ENCODE assay signal across 15 cellular contexts in genomic region chr20:38164069-38164468, GRCh38. TPM values are rescaled to one million over a fixed set of nuclear protein-coding genes. Genes with fewer than 3 reads are reported as not detected.
DNase-seq lines count a peak whose midpoint lies in the region; ATAC-seq and TF ChIP-seq lines count a peak whose summit lies in the region.
"Had no signal": no experiment of that assay in that cellular context is flagged by ENCODE, and none has a peak within 500 bp of the region (broad histone marks: within the 10 kb centered on the region; RNA-seq: fewer than 3 reads in every experiment).

No MANE protein-coding gene starts in this region.

- H3K9me3 Mint-ChIP-seq in endodermal cell, result no peaks in the 10 kb centered on the region
- H3K9me3 Mint-ChIP-seq: CD8-positive, alpha-beta T cell; T-helper 2 cell treated with Interferon-gamma antibody and Interleukin-4, amounts not matched to agents 5 μg/mL and 100 μg/mL, for 36 hours had no signal

- H3K4me3 ChIP-seq in RWPE2 (ENCODE audit: severe bottlenecking) (no peak overlapping the region), epithelial cell of proximal tubule (ENCODE audit: low read depth, low read length) (peak overlapping the region; percentile 85), mesodermal cell (ENCODE audit: extremely low read depth, insufficient read depth, low read length, poor library complexity, severe bottlenecking) (peak overlapping the region; percentile 33), tibial artery (peak overlapping the region; percentile 66 to 69), endodermal cell (ENCODE audit: low read length) (no peak overlapping the region)

- no peaks in the 10 kb centered on the region for H3K36me3 Mint-ChIP-seq in endodermal cell (ENCODE audit: low read depth)
- H3K36me3 Mint-ChIP-seq: CD8-positive, alpha-beta T cell had no signal

- WGBS in mesodermal cell (ENCODE audit: insufficient coverage in 2 of 2), 2 experiments, result 94 to 95% methylated on average over 4 of the region's 5 CpGs
- 91% methylated on average over 5 of the region's 5 CpGs; no CpG with 5 or more reads in 1 of the 2 experiments for WGBS in endodermal cell (ENCODE audit: insufficient coverage in 1 of 2, insufficient read length in 1 of 2), 2 experiments

- no peaks in the 10 kb centered on the region for H3K9me3 ChIP-seq in RWPE2 (ENCODE audit: severe bottlenecking)
- no peaks in the 10 kb centered on the region for H3K9me3 ChIP-seq in mesodermal cell (ENCODE audit: control insufficient read depth, low read length)
- no peaks in the 10 kb centered on the region for H3K9me3 ChIP-seq in tibial artery
- no peaks in the 10 kb centered on the region for H3K9me3 ChIP-seq in endodermal cell (ENCODE audit: control insufficient read depth, low read length)

- no peak overlapping the region for H3K27ac Mint-ChIP-seq in endodermal cell
- H3K27ac Mint-ChIP-seq: CD8-positive, alpha-beta T cell; progenitor cell of endocrine pancreas; T-helper 2 cell treated with Interferon-gamma antibody and Interleukin-4, amounts not matched to agents 5 μg/mL and 100 μg/mL, for 36 hours had no signal

- H3K27me3 ChIP-seq in RWPE2 (ENCODE audit: insufficient read depth, poor library complexity, severe bottlenecking) (no peaks in the 10 kb centered on the region), tibial artery (no peaks in the 10 kb centered on the region), endodermal cell (ENCODE audit: control insufficient read depth, insufficient read depth, low read length, poor library complexity, severe bottlenecking) (peaks cover 5% of the 10 kb centered on the region)

- no peak overlapping the region for H3K4me3 Mint-ChIP-seq in endodermal cell
- H3K4me3 Mint-ChIP-seq: CD8-positive, alpha-beta T cell; T-helper 2 cell treated with Interferon-gamma antibody and Interleukin-4, amounts not matched to agents 5 μg/mL and 100 μg/mL, for 36 hours had no signal

- H3K4me1 ChIP-seq in RWPE2 (ENCODE audit: insufficient read depth, poor library complexity, severe bottlenecking) (peaks cover 37% of the 10 kb centered on the region), mesodermal cell (ENCODE audit: control insufficient read depth, insufficient read depth, low read length, poor library complexity, severe bottlenecking) (peaks cover 43% of the 10 kb centered on the region), tibial artery (peaks cover 4 to 93% (median 65%) of the 10 kb centered on the region in 4 donors), endodermal cell (ENCODE audit: control insufficient read depth, insufficient read depth, low read length) (no peaks in the 10 kb centered on the region)

- DNase-seq in RWPE2 (ENCODE audit: low spot score) (peak; percentile 84), epithelial cell of proximal tubule (ENCODE audit: low read depth) (no peak), tibial artery (peak; percentile 20 to 65), endodermal cell (no peak)
- DNase-seq: CD8-positive, alpha-beta T cell; GF-D8; midbrain; NCI-H1092 treated with DMSO at 0.1 percent for 48 hours; NCI-H446 treated with DMSO at 0.1 percent for 48 hours; stimulated activated CD4-positive, alpha-beta T cell treated with anti-CD3 and anti-CD28 coated beads, Interleukin-4, amount 100 ng/mL, for 4 hours had no signal

- no peak overlapping the region for H3K9ac ChIP-seq in endodermal cell (ENCODE audit: extremely low read depth, low read length, poor library complexity, severe bottlenecking)

- ATAC-seq in RWPE2 (ENCODE audit: low read depth), result no peak
- no peak for ATAC-seq in GM21619 (IDR thresholded peaks at IDR 0.05; ENCODE audit: unreplicated experiment)
- no peak for ATAC-seq in GM18870 (IDR thresholded peaks at IDR 0.05; ENCODE audit: unreplicated experiment)
- ATAC-seq: CD8-positive, alpha-beta T cell had no signal

- no peaks in the 10 kb centered on the region for H3K4me1 Mint-ChIP-seq in endodermal cell

- intact Hi-C loops in tibial artery (cut with DNase I; ENCODE audit: low total_unique reads), result no loop called here

- peak overlapping the region; percentile 97 for H3K27ac ChIP-seq in RWPE2 (ENCODE audit: poor library complexity, severe bottlenecking)
- H3K27ac ChIP-seq in mesodermal cell (ENCODE audit: low read depth, low read length, severe bottlenecking), result no peak overlapping the region
- peak overlapping the region; percentile 84 to 89 for H3K27ac ChIP-seq in tibial artery
- no peak overlapping the region for H3K27ac ChIP-seq in endodermal cell (ENCODE audit: low read depth, low read length)

- no peak for TF ChIP-seq CTCF in RWPE2 (IDR thresholded peaks at IDR 0.05; ENCODE audit: poor library complexity, severe bottlenecking)
- TF ChIP-seq CTCF in epithelial cell of proximal tubule (conservative IDR thresholded peaks at IDR 0.05; ENCODE audit: low read depth, low read length), result no peak
- no peak for TF ChIP-seq CTCF in tibial artery (IDR thresholded peaks at IDR 0.05)
- no peak for TF ChIP-seq CTCF in endodermal cell (conservative IDR thresholded peaks at IDR 0.05)

- peaks cover 10% of the 10 kb centered on the region for H3K27me3 Mint-ChIP-seq in endodermal cell (ENCODE audit: insufficient read depth)

- peaks cover 21% of the 10 kb centered on the region for H3K36me3 ChIP-seq in RWPE2 (ENCODE audit: low read depth)
- peaks cover 23% of the 10 kb centered on the region for H3K36me3 ChIP-seq in mesodermal cell (ENCODE audit: control insufficient read depth, insufficient read depth, low read length)
- H3K36me3 ChIP-seq in tibial artery, result peaks cover 12 to 22% (median 19%) of the 10 kb centered on the region in 3 donors
- no peaks in the 10 kb centered on the region for H3K36me3 ChIP-seq in endodermal cell (ENCODE audit: control insufficient read depth, insufficient read depth, low read length)

RNA-seq across cellular contexts. Expression of gene TGM2, which starts 1.0 kb away (rescaled TPM):
- total RNA-seq in epithelial cell of proximal tubule, result 137 and 150 TPM in 2 replicates
- polyA plus RNA-seq in mesodermal cell (2013, experiment 1 of 2), result 118 TPM
- polyA plus RNA-seq in mesodermal cell (2013, experiment 2 of 2), result 115 TPM
- total RNA-seq in endodermal cell, result under 1 TPM; 0.27 to 0.37 TPM
- polyA plus RNA-seq in endodermal cell (2013, experiment 1 of 2), result 3.4 TPM
- polyA plus RNA-seq in endodermal cell (2013, experiment 2 of 2), result 2.1 TPM
- total RNA-seq: CD8-positive, alpha-beta T cell had no signal

Comparison
In these comparisons a context has a peak if more than half of its experiments do, and no peak if none do; other contexts are left out.
1. DNase-seq: peak in RWPE2 (single experiment) and tibial artery (2 of 2); none in epithelial cell of proximal tubule (single experiment) and endodermal cell (single experiment).
2. H3K27ac ChIP-seq: peak in RWPE2 (single experiment) and tibial artery (2 of 2); none in mesodermal cell (single experiment) and endodermal cell (single experiment).
3. H3K4me3 ChIP-seq: peak in epithelial cell of proximal tubule (single experiment), mesodermal cell (single experiment) and tibial artery (2 of 2); none in RWPE2 (single experiment) and endodermal cell (single experiment).
4. RNA of gene TGM2, which starts 1.0 kb away (total RNA-seq): 137 to 150 TPM in epithelial cell of proximal tubule; 0.27 to 0.37 TPM in endodermal cell; every median in the first group is over 100 times any median in the second.